Comparison of ENCODE assay signal across 8 cellular contexts in the genomic region with DNA sequence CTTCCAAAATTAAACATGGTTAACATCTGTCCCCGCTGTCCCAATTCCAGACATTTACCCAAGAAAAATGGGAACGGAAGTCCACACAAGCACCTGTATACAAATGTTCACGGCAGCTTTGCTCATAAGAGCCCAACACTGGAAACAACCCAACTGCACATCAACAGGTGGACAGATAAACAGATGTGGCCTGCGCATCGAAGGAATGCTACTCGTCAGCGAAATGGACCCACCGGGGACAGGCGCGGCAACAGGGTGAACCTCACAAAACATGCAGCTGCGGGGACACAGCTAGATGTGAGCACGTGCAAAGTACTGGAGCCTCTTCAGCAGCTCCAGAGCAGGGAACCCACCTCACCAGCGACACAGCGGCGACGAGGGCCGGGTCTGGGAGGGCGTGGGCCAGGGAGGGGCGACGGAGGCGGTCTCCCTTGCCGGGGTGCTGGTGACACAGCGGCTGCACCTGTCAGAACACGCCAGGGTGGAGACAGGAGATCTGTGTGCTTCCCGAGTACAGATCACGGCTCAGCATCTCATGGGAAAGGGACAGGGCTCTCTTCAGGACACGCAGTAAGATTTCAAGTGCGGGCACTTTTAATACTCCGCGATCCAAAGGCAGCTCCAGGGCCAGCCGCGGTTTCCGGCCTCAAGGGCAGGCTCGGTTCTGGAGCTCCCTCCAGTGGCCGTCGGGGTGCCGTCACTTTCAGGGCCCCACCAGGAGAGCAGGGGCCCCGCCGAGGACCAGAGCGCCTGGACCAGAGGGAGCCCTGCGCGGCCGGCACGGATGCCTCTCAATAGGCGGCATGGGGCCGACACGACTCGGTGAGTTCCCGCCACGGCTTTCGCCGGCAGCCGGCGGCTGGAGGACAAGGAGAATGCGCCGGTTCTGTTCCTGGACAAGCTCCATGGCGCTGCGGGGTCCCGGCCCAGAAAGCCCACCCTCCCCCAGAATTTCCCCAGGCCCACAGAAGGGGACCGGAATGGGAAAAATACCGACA. TPM values are rescaled to one million over a fixed set of nuclear protein-coding genes. Genes with fewer than 3 reads are reported as not detected.
DNase-seq lines count a peak whose midpoint lies in the region; ATAC-seq and TF ChIP-seq lines count a peak whose summit lies in the region.

No MANE protein-coding gene starts in this region.

- no peaks in the 10 kb centered on the region for H3K9me3 Mint-ChIP-seq in activated T-cell treated with anti-CD3 and anti-CD28 coated beads, Interleukin-2, amount 50 U/mL, for 24 hours
- no peaks in the 10 kb centered on the region for H3K9me3 Mint-ChIP-seq in natural killer cell

- no peaks in the 10 kb centered on the region for H3K27me3 Mint-ChIP-seq in activated T-cell treated with anti-CD3 and anti-CD28 coated beads, Interleukin-2, amount 50 U/mL, for 24 hours
- peaks cover 32 to 34% of the 10 kb centered on the region in 2 donors for H3K27me3 Mint-ChIP-seq in natural killer cell (ENCODE audit: low read depth in 2 of 2)

- no peak overlapping the region for H3K27ac Mint-ChIP-seq in activated T-cell treated with anti-CD3 and anti-CD28 coated beads, Interleukin-2, amount 50 U/mL, for 24 hours
- no peak overlapping the region for H3K27ac Mint-ChIP-seq in natural killer cell

- BruUV-seq in PC-9 (replicated peaks; lab: Mats Ljungman, UMichigan), result no TSS peak

- peak; percentile 80 for TF ChIP-seq CTCF in PC-9 (conservative IDR thresholded peaks at IDR 0.05)
- peak; percentile 89 to 97 (median 94) for TF ChIP-seq CTCF in esophagus squamous epithelium (IDR thresholded peaks at IDR 0.05)
- peak; percentile 94 for TF ChIP-seq CTCF in natural killer cell (IDR thresholded peaks at IDR 0.05)

- no peak for TF ChIP-seq POLR2A in esophagus squamous epithelium (IDR thresholded peaks at IDR 0.05)

- peaks cover 20% of the 10 kb centered on the region for H4K20me1 ChIP-seq in PC-9 (ENCODE audit: insufficient read depth)

- H3K36me3 ChIP-seq in PC-9 (ENCODE audit: low read depth) (no peaks in the 10 kb centered on the region), esophagus squamous epithelium (no peaks in the 10 kb centered on the region)

- intact Hi-C loops in PC-9 (cut with micrococcal nuclease; ENCODE audit: unreplicated experiment) (loop anchor here (1.0 kb wide), 2 partner anchors 72 to 111 kb away; no protein-coding TSS in a partner anchor), esophagus squamous epithelium (cut with DNase I) (loop anchor here (2.0 kb wide), 1 partner anchor 73 kb away; no protein-coding TSS in a partner anchor), natural killer cell (cut with micrococcal nuclease) (loop anchor here (1.0 kb wide), 1 partner anchor 72 kb away; no protein-coding TSS in a partner anchor)

- H3K79me2 ChIP-seq in PC-9 (ENCODE audit: low read depth), result no peaks in the 10 kb centered on the region

- no peaks in the 10 kb centered on the region for H3K9me2 ChIP-seq in PC-9 (ENCODE audit: insufficient read depth)

- H3K4me2 ChIP-seq in PC-9, result no peak overlapping the region

- peaks cover 3% of the 10 kb centered on the region for H3F3A ChIP-seq in PC-9 (ENCODE audit: insufficient read depth, low read depth)

- H3K27ac ChIP-seq in PC-9, result no peak overlapping the region
- peak overlapping the region in 3 of 4 donors; percentile 47 to 75 (median 66) for H3K27ac ChIP-seq in esophagus squamous epithelium

- H3K9me3 ChIP-seq in PC-9 (ENCODE audit: insufficient read depth, low read depth) (no peaks in the 10 kb centered on the region), esophagus squamous epithelium (no peaks in the 10 kb centered on the region)

- peaks cover 7% of the 10 kb centered on the region for H3K4me1 Mint-ChIP-seq in activated T-cell treated with anti-CD3 and anti-CD28 coated beads, Interleukin-2, amount 50 U/mL, for 24 hours (ENCODE audit: low read depth)
- H3K4me1 Mint-ChIP-seq in natural killer cell, result peaks cover 13 to 23% of the 10 kb centered on the region in 2 donors

- H3K27me3 ChIP-seq in PC-9 (ENCODE audit: insufficient read depth, low read depth) (no peaks in the 10 kb centered on the region), esophagus squamous epithelium (no peaks in the 10 kb centered on the region)

- H3K36me3 Mint-ChIP-seq in activated T-cell treated with anti-CD3 and anti-CD28 coated beads, Interleukin-2, amount 50 U/mL, for 24 hours (ENCODE audit: low read depth), result no peaks in the 10 kb centered on the region
- H3K36me3 Mint-ChIP-seq in natural killer cell, result no peaks in the 10 kb centered on the region

- 0 to 54% methylated on average over 7 to 15 of the region's 61 CpGs for WGBS in esophagus squamous epithelium, 2 donors

- POLR2A ChIA-PET in PC-9 (lab: Charles Lee; ENCODE audit: unreplicated experiment), result interaction anchor here (0.5 to 1.3 kb wide), 2 partner anchors 72 to 581 kb away, joined by 4 to 5 read pairs; no protein-coding TSS in a partner anchor

- DNase-seq in A172 (ENCODE audit: low spot score) (peak; percentile 61), PC-9 (peak in 1 of 2 experiments; percentile 82), esophagus squamous epithelium (lab: John Stamatoyannopoulos, UW) (no peak), natural killer cell (peak; percentile 82)
- peak; percentile 87 for DNase-seq in activated T-cell treated with anti-CD3 and anti-CD28 coated beads, Interleukin-2, amount 50 U/mL, for 24 hours
- peak; percentile 65 to 85 (median 78) for DNase-seq in stimulated activated naive CD4-positive, alpha-beta T cell (lab: John Stamatoyannopoulos, UW)

- CTCF ChIA-PET in PC-9 (lab: Charles Lee), result interaction anchor here (0.5 to 2.3 kb wide), 8 partner anchors 21 to 234 kb away, joined by 3 to 25 read pairs (median 4); partner anchors contain the start of gene SUN1

- ATAC-seq in GM18498 (IDR thresholded peaks at IDR 0.05; ENCODE audit: unreplicated experiment) (peak; percentile 53), HG03354 (IDR thresholded peaks at IDR 0.05; ENCODE audit: poor library complexity, severe bottlenecking, unreplicated experiment) (peak; percentile 55), natural killer cell (peak; percentile 88 to 99 (median 98))

- H3K4me3 ChIP-seq in PC-9, result no peak overlapping the region
- peak overlapping the region in 3 of 4 donors; percentile 11 to 46 (median 34) for H3K4me3 ChIP-seq in esophagus squamous epithelium

- H3K4me1 ChIP-seq in PC-9 (replicated peaks; ENCODE audit: insufficient read depth) (no peaks in the 10 kb centered on the region), esophagus squamous epithelium (peaks cover 45 to 61% (median 49%) of the 10 kb centered on the region in 3 donors)

- H3K4me3 Mint-ChIP-seq in activated T-cell treated with anti-CD3 and anti-CD28 coated beads, Interleukin-2, amount 50 U/mL, for 24 hours, result peak overlapping the region; percentile 43
- H3K4me3 Mint-ChIP-seq in natural killer cell, result no peak overlapping the region

- H2AFZ ChIP-seq in PC-9, result no peak overlapping the region

RNA-seq across cellular contexts. Expression of gene GPR146, which starts 21.2 kb away (rescaled TPM):
- total RNA-seq in A172 (2014; rRNA removed; shearing (Covaris generic)), result 1.1 and 1.6 TPM in 2 replicates
- 3.4 and 4.3 TPM in 2 replicates for total RNA-seq in PC-9 (2021)
- 10 to 100 TPM in 1 of 4 donors, 1 to 10 TPM in 3; 1.1 to 12.8 (median 3.5) TPM for total RNA-seq in esophagus squamous epithelium
- total RNA-seq in natural killer cell, result 1 to 10 TPM; 2.3 to 4.5 (median 2.5) TPM

RNA-seq across cellular contexts. Expression of gene GPER1, which starts 22.4 kb away (rescaled TPM):
- 7.3 and 12.1 TPM in 2 replicates for total RNA-seq in A172 (2014; rRNA removed; shearing (Covaris generic))
- total RNA-seq in PC-9 (2021) (0.37 and 0.85 TPM in 2 replicates), esophagus squamous epithelium (1 to 10 TPM in 3 of 4 donors, under 1 TPM in 1; 0.87 to 2.3 (median 1.5) TPM), natural killer cell (under 1 TPM in 2 of 3 donors, not detected in 1; 0.25 to 0.26 TPM)
